10 cellular contexts compared by ENCODE assay signal in genomic region chr17:40101367-40102210, GRCh38. TPM values are rescaled to one million over a fixed set of nuclear protein-coding genes. Genes with fewer than 3 reads are reported as not detected.
DNase-seq lines count a peak whose midpoint lies in the region; ATAC-seq lines count a peak whose summit lies in the region.
"Had no signal": no experiment of that assay in that cellular context is flagged by ENCODE, and none has a peak within 500 bp of the region (broad histone marks: within the 10 kb centered on the region; RNA-seq: fewer than 3 reads in every experiment).

No MANE protein-coding gene starts in this region.

- no peak for DNase-seq in activated T-cell treated with anti-CD3 and anti-CD28 coated beads, Interleukin-2, amount 50 U/mL, for 72 hours
- no peak for DNase-seq in stimulated activated effector memory CD8-positive, alpha-beta T cell treated with anti-CD3 and anti-CD28 coated beads, Interleukin-12 subunit alpha, Interleukin-12 subunit beta, amount 100 ng/mL, for 72 hours (ENCODE audit: low spot score in 2 of 2)
- DNase-seq in NCI-H2171 treated with DMSO at 0.1 percent for 48 hours (lab: John Stamatoyannopoulos, UW) (no peak), NCI-H2107 (lab: John Stamatoyannopoulos, UW) (no peak)
- DNase-seq: NCI-H1694 treated with DMSO at 0.1 percent for 48 hours had no signal

- H3K9me3 Mint-ChIP-seq in activated T-cell treated with anti-CD3 and anti-CD28 coated beads, Interleukin-2, amount 50 U/mL, for 72 hours: no peaks in the 10 kb centered on the region
- no peaks in the 10 kb centered on the region for H3K9me3 Mint-ChIP-seq in stimulated activated effector memory CD8-positive, alpha-beta T cell treated with anti-CD3 and anti-CD28 coated beads, Interleukin-12 subunit alpha, Interleukin-12 subunit beta, amount 100 ng/mL, for 72 hours

- peak overlapping the region; percentile 21 for H3K27ac Mint-ChIP-seq in activated T-cell treated with anti-CD3 and anti-CD28 coated beads, Interleukin-2, amount 50 U/mL, for 72 hours
- H3K27ac Mint-ChIP-seq in stimulated activated effector memory CD8-positive, alpha-beta T cell treated with anti-CD3 and anti-CD28 coated beads, Interleukin-12 subunit alpha, Interleukin-12 subunit beta, amount 100 ng/mL, for 72 hours: peak overlapping the region; percentile 98

- H3K36me3 Mint-ChIP-seq in activated T-cell treated with anti-CD3 and anti-CD28 coated beads, Interleukin-2, amount 50 U/mL, for 72 hours (ENCODE audit: insufficient read depth in 2 of 2): peaks cover 0 to 5% of the 10 kb centered on the region in 2 donors
- peaks cover 38% of the 10 kb centered on the region for H3K36me3 Mint-ChIP-seq in stimulated activated effector memory CD8-positive, alpha-beta T cell treated with anti-CD3 and anti-CD28 coated beads, Interleukin-12 subunit alpha, Interleukin-12 subunit beta, amount 100 ng/mL, for 72 hours

- H3K9me3 ChIP-seq in HUES6 (ENCODE audit: control insufficient read depth, insufficient read depth, low read depth, low read length): no peaks in the 10 kb centered on the region
- H3K9me3 ChIP-seq in iPS-15b (ENCODE audit: control insufficient read depth, insufficient read depth, low read length): no peaks in the 10 kb centered on the region
- H3K9me3 ChIP-seq: mucosa of descending colon had no signal

- H3K4me1 Mint-ChIP-seq in activated T-cell treated with anti-CD3 and anti-CD28 coated beads, Interleukin-2, amount 50 U/mL, for 72 hours (ENCODE audit: low read depth): peaks cover 94% of the 10 kb centered on the region
- peaks cover 97% of the 10 kb centered on the region for H3K4me1 Mint-ChIP-seq in stimulated activated effector memory CD8-positive, alpha-beta T cell treated with anti-CD3 and anti-CD28 coated beads, Interleukin-12 subunit alpha, Interleukin-12 subunit beta, amount 100 ng/mL, for 72 hours

- no peaks in the 10 kb centered on the region for H3K27me3 Mint-ChIP-seq in activated T-cell treated with anti-CD3 and anti-CD28 coated beads, Interleukin-2, amount 50 U/mL, for 72 hours (ENCODE audit: low read depth)

- ATAC-seq in activated T-cell treated with anti-CD3 and anti-CD28 coated beads, Interleukin-2, amount 50 U/mL, for 72 hours (replicated peaks in 1 of 2): no peak
- ATAC-seq in stimulated activated effector memory CD8-positive, alpha-beta T cell treated with anti-CD3 and anti-CD28 coated beads, Interleukin-12 subunit alpha, Interleukin-12 subunit beta, amount 100 ng/mL, for 72 hours: no peak
- ATAC-seq in HG03095 (IDR thresholded peaks at IDR 0.05; ENCODE audit: unreplicated experiment) (no peak), GM21515 (IDR thresholded peaks at IDR 0.05; ENCODE audit: unreplicated experiment) (no peak)

- H3K4me3 ChIP-seq in HUES6 (ENCODE audit: low read depth, low read length) (peak overlapping the region; percentile 67; the same call in 1 of the 2 replicates), iPS-15b (ENCODE audit: low read depth, low read length) (peak overlapping the region; percentile 86)

- H3K27me3 ChIP-seq in HUES6 (ENCODE audit: control insufficient read depth, insufficient read depth, low read length) (peaks cover 25% of the 10 kb centered on the region), iPS-15b (ENCODE audit: control insufficient read depth, insufficient read depth, low read length) (peaks cover 22% of the 10 kb centered on the region)

- H3K9ac ChIP-seq in HUES6 (ENCODE audit: low read length): no peak overlapping the region
- no peak overlapping the region for H3K9ac ChIP-seq in iPS-15b (ENCODE audit: low read depth, low read length)

- H3K4me1 ChIP-seq in HUES6 (ENCODE audit: control insufficient read depth, insufficient read depth, low read length): peaks cover 53% of the 10 kb centered on the region
- peaks cover 29% of the 10 kb centered on the region for H3K4me1 ChIP-seq in iPS-15b (ENCODE audit: control insufficient read depth, insufficient read depth, low read length)

- no peak overlapping the region for H3K27ac ChIP-seq in HUES6 (ENCODE audit: low read depth, low read length)

- peak overlapping the region; percentile 85 to 92 for H3K4me3 Mint-ChIP-seq in activated T-cell treated with anti-CD3 and anti-CD28 coated beads, Interleukin-2, amount 50 U/mL, for 72 hours
- peak overlapping the region; percentile 95 for H3K4me3 Mint-ChIP-seq in stimulated activated effector memory CD8-positive, alpha-beta T cell treated with anti-CD3 and anti-CD28 coated beads, Interleukin-12 subunit alpha, Interleukin-12 subunit beta, amount 100 ng/mL, for 72 hours

- peaks cover 9% of the 10 kb centered on the region for H3K36me3 ChIP-seq in HUES6 (ENCODE audit: control insufficient read depth, insufficient read depth, low read length)
- peaks cover 1% of the 10 kb centered on the region for H3K36me3 ChIP-seq in iPS-15b (ENCODE audit: control insufficient read depth, insufficient read depth, low read length)

RNA-seq across cellular contexts. Expression of gene NR1D1, which starts 1.2 kb away (rescaled TPM):
- 1 to 10 TPM; 4.5 to 6.3 TPM for total RNA-seq in activated T-cell treated with anti-CD3 and anti-CD28 coated beads, Interleukin-2, amount 50 U/mL, for 72 hours

RNA-seq across cellular contexts. Expression of gene MSL1, which starts 20.2 kb away (rescaled TPM):
- 100 to 1,000 TPM; 115 to 121 TPM for total RNA-seq in activated T-cell treated with anti-CD3 and anti-CD28 coated beads, Interleukin-2, amount 50 U/mL, for 72 hours

RNA-seq across cellular contexts. Expression of gene CASC3, which starts 38.7 kb away (rescaled TPM):
- 100 to 1,000 TPM; 106 to 144 TPM for total RNA-seq in activated T-cell treated with anti-CD3 and anti-CD28 coated beads, Interleukin-2, amount 50 U/mL, for 72 hours

RNA-seq across cellular contexts. Expression of gene THRA, which starts 38.8 kb away (rescaled TPM):
- total RNA-seq in activated T-cell treated with anti-CD3 and anti-CD28 coated beads, Interleukin-2, amount 50 U/mL, for 72 hours: 10 to 100 TPM; 12.2 to 14.7 TPM

RNA-seq across cellular contexts. Expression of gene MED24, which starts 47.4 kb away (rescaled TPM):
- 10 to 100 TPM; 82.6 to 97.0 TPM for total RNA-seq in activated T-cell treated with anti-CD3 and anti-CD28 coated beads, Interleukin-2, amount 50 U/mL, for 72 hours
